Comparison of ENCODE assay signal across 18 cellular contexts in the genomic region with DNA sequence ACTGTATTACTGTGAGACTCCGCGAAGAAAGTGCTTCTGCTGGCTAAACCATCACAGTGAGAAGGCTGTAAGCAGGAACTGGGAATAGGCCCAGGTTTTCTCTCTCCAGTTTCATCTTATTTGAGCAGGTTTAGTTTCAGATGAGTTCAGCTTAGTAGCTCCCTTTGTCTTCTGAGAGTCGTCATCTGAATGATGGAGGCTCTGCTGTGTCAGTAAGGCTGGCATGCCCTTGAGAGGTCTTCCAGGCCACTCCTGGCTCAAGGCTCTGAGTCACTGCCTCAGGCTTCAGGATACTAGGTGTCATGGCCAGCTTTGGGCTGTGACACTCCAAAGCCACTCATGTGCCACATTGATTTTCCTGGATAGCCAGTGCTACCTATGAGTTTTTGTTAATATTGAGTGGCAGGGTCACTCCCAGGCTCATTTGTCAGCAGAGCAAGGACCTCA.
A peak's percentile ranks its signal among the peaks of the same experiment; 100 is the strongest.
DNase-seq lines count a peak whose midpoint lies in the region; ATAC-seq, FAIRE-seq and TF ChIP-seq lines count a peak whose summit lies in the region.
"Had no signal": no experiment of that assay in that cellular context is flagged by ENCODE, and none has a peak within 500 bp of the region (broad histone marks: within the 10 kb centered on the region; RNA-seq: fewer than 3 reads in every experiment).

No MANE protein-coding gene starts in this region.

- WGBS in lung, 2 donors, result 85 to 90% methylated on average over 3 of the region's 3 CpGs

- intact Hi-C loops in tibial artery (cut with DNase I; ENCODE audit: low total_unique reads), result no loop called here

- no peaks in the 10 kb centered on the region for H3K9me3 ChIP-seq in lung (ENCODE audit: control insufficient read depth in 2 of 2, insufficient read depth in 1 of 2, low read length in 1 of 2)
- H3K9me3 ChIP-seq in tibial artery, result no peaks in the 10 kb centered on the region
- H3K9me3 ChIP-seq: tibial nerve had no signal

- peak overlapping the region; percentile 65 for H3K27ac ChIP-seq in angular gyrus (ENCODE audit: low read depth, low read length)
- peak overlapping the region in 1 of 2 donors; percentile 59 for H3K27ac ChIP-seq in lung (ENCODE audit: low read depth in 1 of 2, low read length in 1 of 2)
- peak overlapping the region; percentile 50 to 54 for H3K27ac ChIP-seq in tibial artery
- H3K27ac ChIP-seq: C4-2B had no signal

- FAIRE-seq in HTR-8/SVneo (lab: Jason Lieb, UNC), result no peak

- no peaks in the 10 kb centered on the region for H3K27me3 ChIP-seq in lung (ENCODE audit: control insufficient read depth, insufficient read depth)
- H3K27me3 ChIP-seq in tibial artery, result no peaks in the 10 kb centered on the region
- H3K27me3 ChIP-seq: tibial nerve had no signal

- peak; percentile 49 for ATAC-seq in lung (ENCODE audit: insufficient read depth, low FRiP score)
- ATAC-seq in GM18517 (IDR thresholded peaks at IDR 0.05; ENCODE audit: unreplicated experiment), result no peak
- ATAC-seq in HG02571 (IDR thresholded peaks at IDR 0.05; ENCODE audit: unreplicated experiment), result no peak
- ATAC-seq: T-cell had no signal

- DNase-seq in LHCN-M2 (ENCODE audit: low read depth) (peak; percentile 53), lung (ENCODE audit: low spot score) (peak; percentile 44), tibial artery (no peak), HTR-8/SVneo (ENCODE audit: insufficient read length, low spot score) (no peak)
- DNase-seq: activated effector memory CD4-positive, alpha-beta T cell treated with anti-CD3 and anti-CD28 coated beads, Interleukin-2, amount 50 U/mL, for 16 hours; DMS53; erythroblast; glutamatergic neuron; midbrain; NCI-H1092; NCI-H2171; occipital lobe; T-cell had no signal

- H3K36me3 ChIP-seq in lung (ENCODE audit: control insufficient read depth in 2 of 2, insufficient read depth in 2 of 2, low read length in 2 of 2) (peaks cover 3 to 26% of the 10 kb centered on the region in 2 donors), tibial artery (peaks cover 9 to 50% (median 48%) of the 10 kb centered on the region in 3 donors)

- H3K4me3 ChIP-seq in lung, result no peak overlapping the region
- H3K4me3 ChIP-seq in tibial artery, result no peak overlapping the region
- H3K4me3 ChIP-seq: tibial nerve had no signal

- H3K4me1 ChIP-seq in lung (ENCODE audit: control insufficient read depth in 2 of 2, insufficient read depth in 2 of 2, low read length in 2 of 2) (peaks cover 0 to 1% of the 10 kb centered on the region in 2 donors), tibial artery (peaks cover 0 to 28% (median 22%) of the 10 kb centered on the region in 4 donors)

- TF ChIP-seq CTCF in lung (IDR thresholded peaks at IDR 0.05; ENCODE audit: control extremely low read depth, extremely low read depth) (no peak), tibial artery (IDR thresholded peaks at IDR 0.05) (no peak)

Comparison
In these comparisons a context has a peak if more than half of its experiments do, and no peak if none do; other contexts are left out.
1. DNase-seq: peak in LHCN-M2 (single experiment) and lung (single experiment); none in tibial artery (0 of 2) and HTR-8/SVneo (single experiment).